Comparison of ENCODE assay signal across 26 cellular contexts in the genomic region with DNA sequence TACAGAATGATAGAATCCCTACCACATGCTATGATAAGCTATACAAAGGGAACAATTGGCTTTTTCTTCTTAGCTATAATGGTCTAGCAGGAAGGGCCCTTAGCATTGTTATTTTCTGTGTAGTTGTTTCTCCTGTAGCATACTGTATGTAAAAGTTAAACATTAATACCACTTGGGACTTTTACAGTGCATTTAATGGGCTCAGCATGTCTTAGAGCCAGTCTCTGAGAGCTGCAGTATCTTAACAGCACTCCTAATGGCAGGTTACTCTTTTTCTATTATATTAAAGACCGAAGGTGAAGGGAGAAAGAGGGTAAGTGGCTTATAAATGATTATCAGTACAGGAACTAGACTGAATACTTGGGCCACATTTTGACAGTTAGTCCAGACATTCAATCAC.
"Had no signal": no experiment of that assay in that cellular context is flagged by ENCODE, and none has a peak within 500 bp of the region (broad histone marks: within the 10 kb centered on the region; RNA-seq: fewer than 3 reads in every experiment).

No MANE protein-coding gene starts in this region.

- H3K27ac ChIP-seq: Peyer's patch, RWPE1, SJCRH30, VCaP had no signal

- H3K4me2 ChIP-seq: SK-N-SH had no signal

- H3K9me3 Mint-ChIP-seq: activated CD4-positive, alpha-beta memory T cell treated with anti-CD3 and anti-CD28 coated beads for 36 hours; activated CD4-positive, alpha-beta T cell treated with anti-CD3 and anti-CD28 coated beads, Interleukin-2, amount 10 ng/mL, durations not matched to agents 7 days and 5 days; activated naive CD4-positive, alpha-beta T cell treated with anti-CD3 and anti-CD28 coated beads, Interleukin-2, amount 10 ng/mL, durations not matched to agents 7 days and 5 days; activated naive CD8-positive, alpha-beta T cell treated with anti-CD3 and anti-CD28 coated beads for 36 hours; activated T-helper 17 cell treated with anti-CD3 and anti-CD28 coated beads, Interleukin-2, amount 50 U/mL, for 72 hours had no signal

- H3K9me3 ChIP-seq: Peyer's patch, SJCRH30, SK-N-SH had no signal

- H3K27me3 Mint-ChIP-seq: activated CD4-positive, alpha-beta memory T cell treated with anti-CD3 and anti-CD28 coated beads for 36 hours; activated CD4-positive, alpha-beta T cell treated with anti-CD3 and anti-CD28 coated beads, Interleukin-2, amount 10 ng/mL, durations not matched to agents 7 days and 5 days; activated naive CD4-positive, alpha-beta T cell treated with anti-CD3 and anti-CD28 coated beads, Interleukin-2, amount 10 ng/mL, durations not matched to agents 7 days and 5 days; activated T-helper 17 cell treated with anti-CD3 and anti-CD28 coated beads, Interleukin-2, amount 50 U/mL, for 72 hours had no signal

- H3K4me3 Mint-ChIP-seq: activated CD4-positive, alpha-beta memory T cell treated with anti-CD3 and anti-CD28 coated beads for 36 hours; activated CD4-positive, alpha-beta T cell treated with anti-CD3 and anti-CD28 coated beads, Interleukin-2, amount 10 ng/mL, durations not matched to agents 7 days and 5 days; activated naive CD4-positive, alpha-beta T cell treated with anti-CD3 and anti-CD28 coated beads, Interleukin-2, amount 10 ng/mL, durations not matched to agents 7 days and 5 days; activated naive CD8-positive, alpha-beta T cell treated with anti-CD3 and anti-CD28 coated beads for 36 hours; activated T-helper 17 cell treated with anti-CD3 and anti-CD28 coated beads, Interleukin-2, amount 50 U/mL, for 72 hours had no signal

- H3K36me3 Mint-ChIP-seq: activated CD4-positive, alpha-beta memory T cell treated with anti-CD3 and anti-CD28 coated beads for 36 hours; activated naive CD4-positive, alpha-beta T cell treated with anti-CD3 and anti-CD28 coated beads, Interleukin-2, amount 10 ng/mL, durations not matched to agents 7 days and 5 days; activated naive CD8-positive, alpha-beta T cell treated with anti-CD3 and anti-CD28 coated beads for 36 hours had no signal

- DNase-seq: activated CD4-positive, alpha-beta memory T cell treated with anti-CD3 and anti-CD28 coated beads for 36 hours; activated CD4-positive, alpha-beta T cell treated with anti-CD3 and anti-CD28 coated beads, Interleukin-2, amount 10 ng/mL, durations not matched to agents 7 days and 5 days; activated CD4-positive, CD25-positive, alpha-beta regulatory T cell; activated gamma-delta T cell treated with Interleukin-2 at 50 U/mL for 16 hours; activated naive CD4-positive, alpha-beta T cell treated with anti-CD3 and anti-CD28 coated beads, Interleukin-2, amount 10 ng/mL, durations not matched to agents 7 days and 5 days; activated naive CD8-positive, alpha-beta T cell treated with anti-CD3 and anti-CD28 coated beads for 36 hours; activated T-cell treated with anti-CD3 and anti-CD28 coated beads for 4 hours; activated T-cell treated with anti-CD3 and anti-CD28 coated beads, Interleukin-2, amount 50 U/mL, for 48 hours; anterior cingulate cortex; caudate nucleus; MM.1S; NCI-H1105 treated with DMSO at 0.1 percent for 48 hours; NCI-H1436 treated with DMSO at 0.1 percent for 48 hours; NCI-H187; NCI-H2081 treated with DMSO at 0.1 percent for 48 hours; NCI-H2171 treated with DMSO at 0.1 percent for 48 hours; NCI-H510A treated with DMSO at 0.1 percent for 48 hours; NCI-H69; Peyer's patch; Right ventricle myocardium superior; SJCRH30; SK-N-SH; T-helper 1 cell had no signal

- H3K9ac ChIP-seq: SK-N-SH had no signal

- H3K27me3 ChIP-seq: Peyer's patch, SJCRH30 had no signal

- H3K4me1 Mint-ChIP-seq: activated CD4-positive, alpha-beta T cell treated with anti-CD3 and anti-CD28 coated beads, Interleukin-2, amount 10 ng/mL, durations not matched to agents 7 days and 5 days; activated naive CD4-positive, alpha-beta T cell treated with anti-CD3 and anti-CD28 coated beads, Interleukin-2, amount 10 ng/mL, durations not matched to agents 7 days and 5 days; activated naive CD8-positive, alpha-beta T cell treated with anti-CD3 and anti-CD28 coated beads for 36 hours; activated T-helper 17 cell treated with anti-CD3 and anti-CD28 coated beads, Interleukin-2, amount 50 U/mL, for 72 hours had no signal

- H3K4me1 ChIP-seq: Peyer's patch, SJCRH30 had no signal

- H3K36me3 ChIP-seq: Peyer's patch, SJCRH30 had no signal

- H3K4me3 ChIP-seq: Peyer's patch, SJCRH30 had no signal

- H3K27ac Mint-ChIP-seq: activated CD4-positive, alpha-beta memory T cell treated with anti-CD3 and anti-CD28 coated beads for 36 hours; activated CD4-positive, alpha-beta T cell treated with anti-CD3 and anti-CD28 coated beads, Interleukin-2, amount 10 ng/mL, durations not matched to agents 7 days and 5 days; activated naive CD4-positive, alpha-beta T cell treated with anti-CD3 and anti-CD28 coated beads, Interleukin-2, amount 10 ng/mL, durations not matched to agents 7 days and 5 days; activated naive CD8-positive, alpha-beta T cell treated with anti-CD3 and anti-CD28 coated beads for 36 hours; activated T-helper 17 cell treated with anti-CD3 and anti-CD28 coated beads, Interleukin-2, amount 50 U/mL, for 72 hours had no signal
